19 cellular contexts compared by ENCODE assay signal in the genomic region with DNA sequence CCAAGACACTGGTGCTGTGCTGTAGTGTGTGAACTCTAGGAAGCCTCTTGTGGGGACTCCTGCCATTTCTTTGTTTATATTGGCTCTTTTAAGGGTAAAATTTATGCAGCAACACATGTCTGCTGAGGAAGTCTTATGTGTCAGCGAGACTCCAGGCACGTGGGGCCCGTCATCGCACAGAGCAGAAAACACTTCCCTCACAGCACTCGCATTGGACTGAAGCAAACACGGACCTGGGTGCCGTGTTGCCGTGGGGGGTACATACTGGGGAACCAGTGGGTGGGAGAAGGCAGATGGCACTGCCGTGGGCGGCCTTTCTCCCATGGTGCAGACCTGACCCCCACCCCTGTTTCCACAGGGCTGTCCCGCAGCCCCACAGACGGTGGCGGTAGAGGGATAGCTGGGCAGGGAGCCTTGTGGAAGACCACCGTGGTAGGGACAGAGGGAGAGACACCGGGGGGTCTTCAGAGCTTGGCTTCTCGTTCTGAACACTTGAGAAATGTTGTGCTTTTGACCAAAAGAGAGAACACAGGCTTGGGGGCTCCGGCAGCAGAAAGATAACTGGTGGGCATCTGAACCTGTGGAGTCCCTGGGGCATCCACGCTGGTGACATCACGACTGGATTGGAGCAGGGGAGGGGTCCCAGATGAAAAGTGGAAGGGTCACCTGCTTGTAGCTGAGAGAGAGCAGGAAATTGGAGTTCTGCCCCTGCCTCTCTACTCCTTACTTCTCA.
A peak's percentile ranks its signal among the peaks of the same experiment; 100 is the strongest.
DNase-seq lines count a peak whose midpoint lies in the region; ATAC-seq and TF ChIP-seq lines count a peak whose summit lies in the region.
"Had no signal": no experiment of that assay in that cellular context is flagged by ENCODE, and none has a peak within 500 bp of the region (broad histone marks: within the 10 kb centered on the region; RNA-seq: fewer than 3 reads in every experiment).

No MANE protein-coding gene starts in this region.

- H4K8ac ChIP-seq in mesenchymal stem cell (ENCODE audit: low read length), result no peak overlapping the region

- no peak overlapping the region for H3K18ac ChIP-seq in mesenchymal stem cell (ENCODE audit: low read depth in 1 of 2, low read length in 2 of 2)

- peak overlapping the region; percentile 86 for H3K27ac Mint-ChIP-seq in activated CD4-positive, alpha-beta T cell treated with anti-CD3 and anti-CD28 coated beads, Interleukin-2, amount 10 ng/mL, durations not matched to agents 7 days and 5 days
- H3K27ac Mint-ChIP-seq in endodermal cell, result no peak overlapping the region
- no peak overlapping the region for H3K27ac Mint-ChIP-seq in osteocyte (ENCODE audit: unreplicated experiment)
- H3K27ac Mint-ChIP-seq: activated CD8-positive, alpha-beta memory T cell treated with anti-CD3 and anti-CD28 coated beads, Interleukin-2, amount 10 ng/mL, durations not matched to agents 7 days and 5 days; activated T-helper 1 cell treated with anti-CD3 and anti-CD28 coated beads, Interleukin-12 subunit alpha, Interleukin-12 subunit beta, Interleukin-2, Interleukin-4 antibody, amounts not matched to agents 30 ng/mL and 10 ng/mL and 1 ng/mL, durations not matched to agents 14 hours and 24 hours and 36 hours had no signal

- H3K4me2 ChIP-seq in mesenchymal stem cell (ENCODE audit: low read length, poor library complexity, severe bottlenecking), result no peak overlapping the region

- ATAC-seq in HG02623 (IDR thresholded peaks at IDR 0.05; ENCODE audit: unreplicated experiment), result no peak
- ATAC-seq: activated CD8-positive, alpha-beta memory T cell treated with anti-CD3 and anti-CD28 coated beads, Interleukin-2, amount 10 ng/mL, durations not matched to agents 7 days and 5 days; K562 had no signal

- no peaks in the 10 kb centered on the region for H3K4me1 ChIP-seq in endodermal cell (ENCODE audit: control insufficient read depth, insufficient read depth, low read length)
- no peaks in the 10 kb centered on the region for H3K4me1 ChIP-seq in mesenchymal stem cell (ENCODE audit: control insufficient read depth, insufficient read depth, low read depth, low read length)

- H3K4ac ChIP-seq in mesenchymal stem cell (ENCODE audit: low read depth in 1 of 2, low read length in 2 of 2), result no peak overlapping the region

- no peaks in the 10 kb centered on the region for H3K36me3 ChIP-seq in endodermal cell (ENCODE audit: control insufficient read depth, insufficient read depth, low read length)
- H3K36me3 ChIP-seq in mesenchymal stem cell (ENCODE audit: control insufficient read depth in 1 of 2, insufficient read depth in 2 of 2, low read depth in 1 of 2, low read length in 2 of 2), result no peaks in the 10 kb centered on the region

- H3K4me3 Mint-ChIP-seq in activated CD4-positive, alpha-beta T cell treated with anti-CD3 and anti-CD28 coated beads, Interleukin-2, amount 10 ng/mL, durations not matched to agents 7 days and 5 days, result no peak overlapping the region
- H3K4me3 Mint-ChIP-seq in endodermal cell, result no peak overlapping the region
- no peak overlapping the region for H3K4me3 Mint-ChIP-seq in osteocyte (ENCODE audit: unreplicated experiment)
- H3K4me3 Mint-ChIP-seq: activated CD8-positive, alpha-beta memory T cell treated with anti-CD3 and anti-CD28 coated beads, Interleukin-2, amount 10 ng/mL, durations not matched to agents 7 days and 5 days; activated T-helper 1 cell treated with anti-CD3 and anti-CD28 coated beads, Interleukin-12 subunit alpha, Interleukin-12 subunit beta, Interleukin-2, Interleukin-4 antibody, amounts not matched to agents 30 ng/mL and 10 ng/mL and 1 ng/mL, durations not matched to agents 14 hours and 24 hours and 36 hours had no signal

- H2BK120ac ChIP-seq in mesenchymal stem cell (ENCODE audit: low read depth, low read length), result no peak overlapping the region

- H3K9me3 Mint-ChIP-seq in activated CD4-positive, alpha-beta T cell treated with anti-CD3 and anti-CD28 coated beads, Interleukin-2, amount 10 ng/mL, durations not matched to agents 7 days and 5 days, result peaks cover 2% of the 10 kb centered on the region
- H3K9me3 Mint-ChIP-seq in endodermal cell (no peaks in the 10 kb centered on the region), osteocyte (ENCODE audit: unreplicated experiment) (peaks cover 10% of the 10 kb centered on the region)
- H3K9me3 Mint-ChIP-seq: activated T-helper 1 cell treated with anti-CD3 and anti-CD28 coated beads, Interleukin-12 subunit alpha, Interleukin-12 subunit beta, Interleukin-2, Interleukin-4 antibody, amounts not matched to agents 30 ng/mL and 10 ng/mL and 1 ng/mL, durations not matched to agents 14 hours and 24 hours and 36 hours had no signal

- H3K27me3 ChIP-seq in endodermal cell (ENCODE audit: control insufficient read depth, insufficient read depth, low read length, poor library complexity, severe bottlenecking) (no peaks in the 10 kb centered on the region), mesenchymal stem cell (ENCODE audit: control insufficient read depth in 1 of 2, insufficient read depth in 1 of 2, low read length in 2 of 2) (no peaks in the 10 kb centered on the region)

- no peak overlapping the region for H2BK5ac ChIP-seq in mesenchymal stem cell (ENCODE audit: low read depth, low read length, poor library complexity, severe bottlenecking)

- no peaks in the 10 kb centered on the region for H3K79me1 ChIP-seq in mesenchymal stem cell (replicated peaks; ENCODE audit: low read length, poor library complexity, severe bottlenecking)

- peaks cover 21% of the 10 kb centered on the region for H3K4me1 Mint-ChIP-seq in activated CD4-positive, alpha-beta T cell treated with anti-CD3 and anti-CD28 coated beads, Interleukin-2, amount 10 ng/mL, durations not matched to agents 7 days and 5 days
- H3K4me1 Mint-ChIP-seq in endodermal cell (no peaks in the 10 kb centered on the region), osteocyte (ENCODE audit: unreplicated experiment) (no peaks in the 10 kb centered on the region)
- H3K4me1 Mint-ChIP-seq: activated CD8-positive, alpha-beta memory T cell treated with anti-CD3 and anti-CD28 coated beads, Interleukin-2, amount 10 ng/mL, durations not matched to agents 7 days and 5 days had no signal

- no peaks in the 10 kb centered on the region for H3K36me3 Mint-ChIP-seq in activated CD4-positive, alpha-beta T cell treated with anti-CD3 and anti-CD28 coated beads, Interleukin-2, amount 10 ng/mL, durations not matched to agents 7 days and 5 days (ENCODE audit: low read depth)
- H3K36me3 Mint-ChIP-seq in endodermal cell (ENCODE audit: low read depth), result no peaks in the 10 kb centered on the region
- H3K36me3 Mint-ChIP-seq in osteocyte (ENCODE audit: unreplicated experiment), result no peaks in the 10 kb centered on the region
- H3K36me3 Mint-ChIP-seq: activated CD8-positive, alpha-beta memory T cell treated with anti-CD3 and anti-CD28 coated beads, Interleukin-2, amount 10 ng/mL, durations not matched to agents 7 days and 5 days had no signal

- no peak overlapping the region for H3K23ac ChIP-seq in mesenchymal stem cell (ENCODE audit: low read length in 2 of 2)

- H3K27ac ChIP-seq in endodermal cell (ENCODE audit: low read depth, low read length) (no peak overlapping the region), mesenchymal stem cell (ENCODE audit: low read length, poor library complexity, severe bottlenecking) (no peak overlapping the region)

- no peak for DNase-seq in activated CD4-positive, alpha-beta T cell treated with anti-CD3 and anti-CD28 coated beads, Interleukin-2, amount 10 ng/mL, durations not matched to agents 7 days and 5 days
- no peak for DNase-seq in activated CD4-positive, alpha-beta T cell treated with anti-CD3 and anti-CD28 coated beads, Interleukin-2, amount 50 U/mL, for 1 hour
- peak; percentile 60 for DNase-seq in LNCaP clone FGC (ENCODE audit: low read depth)
- DNase-seq in endodermal cell, result peak; percentile 32
- DNase-seq in osteocyte (ENCODE audit: extremely low spot score, unreplicated experiment), result peak; percentile 78
- no peak for DNase-seq in mesenchymal stem cell
- DNase-seq in COLO829 (ENCODE audit: low spot score), result no peak
- DNase-seq: activated CD4-positive, CD25-positive, alpha-beta regulatory T cell treated with anti-CD3 and anti-CD28 coated beads, Interleukin-2, amount 50 U/mL, for 72 hours; activated CD8-positive, alpha-beta memory T cell treated with anti-CD3 and anti-CD28 coated beads, Interleukin-2, amount 10 ng/mL, durations not matched to agents 7 days and 5 days; cortex of kidney; GDM1; hypothalamus; MV-4-11; NCI-H524 treated with DMSO at 0.1 percent for 48 hours; substantia nigra; T-helper 1 cell had no signal

- TF ChIP-seq CTCF in LNCaP clone FGC (IDR thresholded peaks at IDR 0.05; ENCODE audit: control insufficient read depth, extremely low read depth, insufficient read depth) (no peak), endodermal cell (conservative IDR thresholded peaks at IDR 0.05) (no peak), osteocyte (IDR thresholded peaks at IDR 0.05) (no peak)

- H3K9me3 ChIP-seq in endodermal cell (ENCODE audit: control insufficient read depth, low read length), result no peaks in the 10 kb centered on the region
- H3K9me3 ChIP-seq in mesenchymal stem cell (ENCODE audit: control insufficient read depth, low read length), result no peaks in the 10 kb centered on the region

- WGBS in endodermal cell (ENCODE audit: insufficient coverage in 1 of 2, insufficient read length in 1 of 2), 2 experiments, result 88 to 92% methylated on average over 15 to 19 of the region's 19 CpGs
- WGBS in mesenchymal stem cell, result 65% methylated on average over 15 of the region's 19 CpGs

- H4K91ac ChIP-seq in mesenchymal stem cell (ENCODE audit: low read length), result no peak overlapping the region

- H3K14ac ChIP-seq in mesenchymal stem cell (ENCODE audit: low read length in 2 of 2), result no peak overlapping the region

- H3K4me3 ChIP-seq in LNCaP clone FGC (ENCODE audit: low read depth, low read length) (no peak overlapping the region), endodermal cell (ENCODE audit: low read length) (no peak overlapping the region), mesenchymal stem cell (ENCODE audit: insufficient read depth in 1 of 2, low read depth in 1 of 2, low read length in 2 of 2) (no peak overlapping the region)
- H3K4me3 ChIP-seq: K562 had no signal

- H3K27me3 Mint-ChIP-seq in activated CD4-positive, alpha-beta T cell treated with anti-CD3 and anti-CD28 coated beads, Interleukin-2, amount 10 ng/mL, durations not matched to agents 7 days and 5 days, result no peaks in the 10 kb centered on the region
- no peaks in the 10 kb centered on the region for H3K27me3 Mint-ChIP-seq in endodermal cell (ENCODE audit: insufficient read depth)
- H3K27me3 Mint-ChIP-seq in osteocyte (ENCODE audit: unreplicated experiment), result no peaks in the 10 kb centered on the region
- H3K27me3 Mint-ChIP-seq: activated CD8-positive, alpha-beta memory T cell treated with anti-CD3 and anti-CD28 coated beads, Interleukin-2, amount 10 ng/mL, durations not matched to agents 7 days and 5 days had no signal

- H3K9ac ChIP-seq in endodermal cell (ENCODE audit: extremely low read depth, low read length, poor library complexity, severe bottlenecking) (no peak overlapping the region), mesenchymal stem cell (ENCODE audit: low read length) (no peak overlapping the region)

- H2AFZ ChIP-seq in mesenchymal stem cell (ENCODE audit: low read depth, low read length), result no peak overlapping the region

- no peak overlapping the region for H2BK12ac ChIP-seq in mesenchymal stem cell (ENCODE audit: low read length in 2 of 2)

- CTCF ChIA-PET in activated CD4-positive, alpha-beta T cell treated with anti-CD3 and anti-CD28 coated beads, Interleukin-2, amount 10 ng/mL, durations not matched to agents 7 days and 5 days (lab: Charles Lee), result no interaction called here

- H2BK15ac ChIP-seq in mesenchymal stem cell (ENCODE audit: low read depth, poor library complexity, severe bottlenecking), result no peak overlapping the region

- H2AK5ac ChIP-seq in mesenchymal stem cell (ENCODE audit: low read length, severe bottlenecking), result no peak overlapping the region

- POLR2A ChIA-PET in activated CD4-positive, alpha-beta T cell treated with anti-CD3 and anti-CD28 coated beads, Interleukin-2, amount 10 ng/mL, durations not matched to agents 7 days and 5 days (lab: Charles Lee), result no interaction called here

Comparison
In these comparisons a context has a peak if more than half of its experiments do, and no peak if none do; other contexts are left out.
1. DNase-seq: peak in LNCaP clone FGC (single experiment), endodermal cell (single experiment) and osteocyte (single experiment); none in activated CD4-positive, alpha-beta T cell treated with anti-CD3 and anti-CD28 coated beads, Interleukin-2, amount 10 ng/mL, durations not matched to agents 7 days and 5 days (single experiment), activated CD4-positive, alpha-beta T cell treated with anti-CD3 and anti-CD28 coated beads, Interleukin-2, amount 50 U/mL, for 1 hour (single experiment), mesenchymal stem cell (single experiment) and COLO829 (single experiment).